16 cellular contexts compared by ENCODE assay signal in the genomic region with DNA sequence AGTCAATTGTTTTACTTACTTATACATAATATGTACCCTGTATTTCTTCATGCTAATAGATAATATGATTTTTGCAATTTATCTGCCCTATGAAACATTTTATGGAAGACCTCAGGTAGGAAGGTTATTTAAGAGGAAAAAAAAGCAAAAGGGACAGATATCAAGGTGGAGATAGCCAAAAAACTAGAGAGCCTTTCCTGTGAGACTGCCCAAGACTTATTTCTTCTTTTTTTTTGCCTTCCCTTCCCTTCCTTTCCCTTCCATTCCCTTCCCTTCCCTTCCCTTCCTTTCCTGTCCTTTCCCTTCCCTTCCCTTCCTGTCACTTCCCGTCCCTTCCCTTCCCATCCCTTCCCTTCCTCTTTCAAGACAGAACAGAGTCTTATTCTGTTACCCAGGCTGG.
DNase-seq lines count a peak whose midpoint lies in the region; ATAC-seq and TF ChIP-seq lines count a peak whose summit lies in the region.
"Had no signal": no experiment of that assay in that cellular context is flagged by ENCODE, and none has a peak within 500 bp of the region (broad histone marks: within the 10 kb centered on the region; RNA-seq: fewer than 3 reads in every experiment).

No MANE protein-coding gene starts in this region.

- peaks cover 2% of the 10 kb centered on the region for H3K27me3 Mint-ChIP-seq in endodermal cell (ENCODE audit: insufficient read depth)
- no peaks in the 10 kb centered on the region for H3K27me3 Mint-ChIP-seq in activated naive CD8-positive, alpha-beta T cell treated with anti-CD3 and anti-CD28 coated beads for 36 hours

- dilution Hi-C loops in IMR-90 (cut with HindIII; ENCODE audit: low sequenced_read_pairs, unreplicated experiment), result no loop called here

- H3K9me1 ChIP-seq in IMR-90 (ENCODE audit: insufficient read depth, low read length), result peaks cover 5% of the 10 kb centered on the region; the same call in 1 of the 2 replicates

- no peak overlapping the region for H4K8ac ChIP-seq in IMR-90 (ENCODE audit: low read depth in 2 of 2, low read length in 2 of 2)
- peak overlapping the region; percentile 72 for H4K8ac ChIP-seq in trophoblast cell (ENCODE audit: low read depth, low read length)

- H4K91ac ChIP-seq in IMR-90 (ENCODE audit: insufficient read depth, low read depth, low read length) (peak overlapping the region; percentile 65; the same call in 1 of the 2 replicates), trophoblast cell (ENCODE audit: low read depth, low read length) (peak overlapping the region; percentile 87)

- H2AFZ ChIP-seq in IMR-90 (replicated peaks; ENCODE audit: low read length, poor library complexity) (no peak overlapping the region), trophoblast cell (ENCODE audit: insufficient read depth, low read length, poor library complexity) (no peak overlapping the region)

- H3K23ac ChIP-seq in IMR-90 (ENCODE audit: low read depth, low read length) (no peak overlapping the region), trophoblast cell (ENCODE audit: low read length) (no peak overlapping the region)

- H3K18ac ChIP-seq in IMR-90 (ENCODE audit: low read depth, low read length) (no peak overlapping the region), trophoblast cell (ENCODE audit: low read length) (peak overlapping the region; percentile 94)

- BruUV-seq in IMR-90 (replicated peaks; lab: Mats Ljungman, UMichigan), result no TSS peak

- no peak overlapping the region for H3K4me2 ChIP-seq in IMR-90 (ENCODE audit: low read depth, low read length)
- no peak overlapping the region for H3K4me2 ChIP-seq in trophoblast cell (ENCODE audit: low read length)
- H3K4me2 ChIP-seq: A549 had no signal

- TF ChIP-seq RAD21 in IMR-90 (IDR thresholded peaks at IDR 0.05; ENCODE audit: low read length), result no peak

- ATAC-seq in Right ventricle myocardium inferior (no peak), IMR-90 (ENCODE audit: low read depth) (no peak)
- ATAC-seq: A549 had no signal

- peak overlapping the region; percentile 44 for H3K4ac ChIP-seq in IMR-90 (ENCODE audit: low read depth, low read length)
- H3K4ac ChIP-seq in trophoblast cell (ENCODE audit: low read depth, low read length), result peak overlapping the region; percentile 90

- DNase-seq in right atrium auricular region (ENCODE audit: low spot score) (no peak), Right ventricle myocardium inferior (ENCODE audit: missing footprints) (no peak), IMR-90 (no peak), endodermal cell (no peak), trophoblast cell (no peak), medulla oblongata (ENCODE audit: extremely low spot score) (no peak), NCI-H69 (lab: John Stamatoyannopoulos, UW) (no peak)
- no peak for DNase-seq in activated naive CD8-positive, alpha-beta T cell treated with anti-CD3 and anti-CD28 coated beads for 36 hours
- DNase-seq: Caco-2; CD8-positive, alpha-beta memory T cell; DND-41; GDM1; HFFc6 had no signal

- H2BK12ac ChIP-seq in trophoblast cell (ENCODE audit: low read length), result peak overlapping the region; percentile 88

- H2BK5ac ChIP-seq in IMR-90 (ENCODE audit: low read depth, low read length, poor library complexity, severe bottlenecking) (peak overlapping the region; percentile 68), trophoblast cell (ENCODE audit: low read depth, low read length, poor library complexity) (no peak overlapping the region)

- no peak overlapping the region for H2AK9ac ChIP-seq in IMR-90 (replicated peaks; ENCODE audit: low read depth, low read length, poor library complexity)

- peak overlapping the region; percentile 42; the same call in 1 of the 2 replicates for H2BK120ac ChIP-seq in IMR-90 (ENCODE audit: low read depth, low read length)
- peak overlapping the region; percentile 95 for H2BK120ac ChIP-seq in trophoblast cell (ENCODE audit: insufficient read depth, low read length, poor library complexity)

- H3K4me3 ChIP-seq in right atrium auricular region (no peak overlapping the region), IMR-90 (ENCODE audit: insufficient read depth, low read depth, low read length) (no peak overlapping the region), endodermal cell (ENCODE audit: low read length) (peak overlapping the region; percentile 35), trophoblast cell (ENCODE audit: low read depth, low read length) (no peak overlapping the region)
- H3K4me3 ChIP-seq: A549, HAP-1 had no signal

- H3K27me3 ChIP-seq in right atrium auricular region (no peaks in the 10 kb centered on the region), IMR-90 (ENCODE audit: control insufficient read depth, insufficient read depth, low read length) (no peaks in the 10 kb centered on the region), endodermal cell (ENCODE audit: control insufficient read depth, insufficient read depth, low read length, poor library complexity, severe bottlenecking) (no peaks in the 10 kb centered on the region), trophoblast cell (ENCODE audit: insufficient read depth, low read length) (no peaks in the 10 kb centered on the region)

- H3K36me3 ChIP-seq in right atrium auricular region, result no peaks in the 10 kb centered on the region
- H3K36me3 ChIP-seq in IMR-90 (ENCODE audit: control insufficient read depth, insufficient read depth, low read length), result no peaks in the 10 kb centered on the region
- no peaks in the 10 kb centered on the region for H3K36me3 ChIP-seq in endodermal cell (ENCODE audit: control insufficient read depth, insufficient read depth, low read length)
- peaks cover 2 to 5% of the 10 kb centered on the region in 2 experiments for H3K36me3 ChIP-seq in trophoblast cell (ENCODE audit: control insufficient read depth in 1 of 2, insufficient read depth in 2 of 2, low read length in 2 of 2)
- H3K36me3 ChIP-seq: HAP-1 had no signal

- H3K14ac ChIP-seq in IMR-90 (replicated peaks; ENCODE audit: low read depth, low read length), result no peak overlapping the region
- peak overlapping the region; percentile 91 for H3K14ac ChIP-seq in trophoblast cell (ENCODE audit: low read length)

- peak overlapping the region; percentile 84; the same call in 1 of the 3 replicates for H2BK15ac ChIP-seq in IMR-90 (ENCODE audit: low read depth, low read length)

- H3K9ac ChIP-seq in IMR-90 (ENCODE audit: low read depth, low read length) (no peak overlapping the region), endodermal cell (ENCODE audit: extremely low read depth, low read length, poor library complexity, severe bottlenecking) (no peak overlapping the region), trophoblast cell (ENCODE audit: low read length) (no peak overlapping the region)

- H2AK5ac ChIP-seq in IMR-90 (ENCODE audit: low read depth, low read length) (peak overlapping the region; percentile 83; the same call in 1 of the 2 replicates), trophoblast cell (ENCODE audit: low read length) (peak overlapping the region; percentile 76)

- WGBS in IMR-90 (ENCODE audit: extremely low coverage in 2 of 2, insufficient read length in 1 of 2), 2 experiments, result 100% methylated on average over 1 of the region's 1 CpG; no CpG with 5 or more reads in 1 of the 2 experiments
- 80 to 91% methylated on average over 1 of the region's 1 CpG for WGBS in endodermal cell (ENCODE audit: insufficient coverage in 1 of 2, insufficient read length in 1 of 2), 2 experiments
- WGBS in trophoblast cell (ENCODE audit: extremely low coverage, insufficient coverage, insufficient read length), result no CpG with 5 or more reads among the region's 1 CpG

- TF ChIP-seq POLR2A in IMR-90 (IDR thresholded peaks at IDR 0.05; ENCODE audit: low read depth, low read length), result no peak

- H2BK20ac ChIP-seq in IMR-90 (ENCODE audit: low read depth, low read length), result no peak overlapping the region; the same call in 1 of the 2 replicates

- POLR2A ChIA-PET in IMR-90 (lab: Charles Lee; ENCODE audit: unreplicated experiment), result no interaction called here

- CTCF ChIA-PET in IMR-90 (lab: Yijun Ruan, JAX), result no interaction called here

- H3K79me2 ChIP-seq in trophoblast cell (ENCODE audit: control insufficient read depth, insufficient read depth, low read length, poor library complexity), result peaks cover 5% of the 10 kb centered on the region

- H3K4me3 Mint-ChIP-seq in endodermal cell, result no peak overlapping the region
- no peak overlapping the region for H3K4me3 Mint-ChIP-seq in activated naive CD8-positive, alpha-beta T cell treated with anti-CD3 and anti-CD28 coated beads for 36 hours
- H3K4me3 Mint-ChIP-seq: CD14-positive monocyte; CD8-positive, alpha-beta memory T cell; HFFc6 had no signal

- in situ Hi-C loops in IMR-90 (cut with MboI; ENCODE audit: low sequenced_read_pairs), result no loop called here

- intact Hi-C loops in Right ventricle myocardium inferior (cut with DNase I), result loop anchor here (5.0 kb wide), 1 partner anchor 336 kb away; a partner anchor contains a TSS
- intact Hi-C loops in IMR-90 (cut with micrococcal nuclease), result no loop called here

- H3K9me3 ChIP-seq in right atrium auricular region (peaks cover 0 to 12% of the 10 kb centered on the region in 2 donors), IMR-90 (ENCODE audit: control insufficient read depth, insufficient read depth, low read length) (peaks cover 4% of the 10 kb centered on the region; the same call in 1 of the 2 replicates), endodermal cell (ENCODE audit: control insufficient read depth, low read length) (peaks cover 47% of the 10 kb centered on the region), trophoblast cell (ENCODE audit: insufficient read depth, low read depth, low read length) (peaks cover 7% of the 10 kb centered on the region)
- H3K9me3 ChIP-seq: A549, HAP-1 had no signal

- peak overlapping the region; percentile 44 to 79 for H3K27ac ChIP-seq in right atrium auricular region
- H3K27ac ChIP-seq in IMR-90 (ENCODE audit: insufficient read depth, low read length), result no peak overlapping the region
- no peak overlapping the region for H3K27ac ChIP-seq in endodermal cell (ENCODE audit: low read depth, low read length)
- no peak overlapping the region for H3K27ac ChIP-seq in trophoblast cell (ENCODE audit: low read depth, low read length)
- H3K27ac ChIP-seq: A549 had no signal

- no peak overlapping the region for H3K56ac ChIP-seq in IMR-90 (ENCODE audit: extremely low read depth, insufficient read depth, low read length)

- peaks cover 28% of the 10 kb centered on the region for H3K4me1 Mint-ChIP-seq in endodermal cell
- peaks cover 2% of the 10 kb centered on the region for H3K4me1 Mint-ChIP-seq in activated naive CD8-positive, alpha-beta T cell treated with anti-CD3 and anti-CD28 coated beads for 36 hours
- H3K4me1 Mint-ChIP-seq: CD14-positive monocyte had no signal

- H3K4me1 ChIP-seq in right atrium auricular region (peaks cover 0 to 10% of the 10 kb centered on the region in 2 donors), IMR-90 (ENCODE audit: control insufficient read depth, insufficient read depth, low read length) (no peaks in the 10 kb centered on the region), endodermal cell (ENCODE audit: control insufficient read depth, insufficient read depth, low read length) (peaks cover 2% of the 10 kb centered on the region), trophoblast cell (ENCODE audit: control insufficient read depth in 1 of 2, insufficient read depth in 2 of 2, low read length in 2 of 2) (peaks cover 0 to 3% of the 10 kb centered on the region in 2 experiments)

- H4K12ac ChIP-seq in trophoblast cell (ENCODE audit: low read depth, low read length), result no peak overlapping the region

- H3K79me1 ChIP-seq in IMR-90 (ENCODE audit: low read depth in 1 of 2, low read length in 2 of 2) (no peaks in the 10 kb centered on the region), trophoblast cell (ENCODE audit: low read length) (peaks cover 22% of the 10 kb centered on the region)

- peak overlapping the region; percentile 30 for H3K27ac Mint-ChIP-seq in endodermal cell
- no peak overlapping the region for H3K27ac Mint-ChIP-seq in activated naive CD8-positive, alpha-beta T cell treated with anti-CD3 and anti-CD28 coated beads for 36 hours
- H3K27ac Mint-ChIP-seq: CD14-positive monocyte, HFFc6 had no signal

- H3K9me3 Mint-ChIP-seq in endodermal cell, result peaks cover 26% of the 10 kb centered on the region
- H3K9me3 Mint-ChIP-seq in activated naive CD8-positive, alpha-beta T cell treated with anti-CD3 and anti-CD28 coated beads for 36 hours, result no peaks in the 10 kb centered on the region

- no peak overlapping the region for H4K5ac ChIP-seq in IMR-90 (ENCODE audit: low read depth, low read length)

- no peak for TF ChIP-seq CTCF in right atrium auricular region (IDR thresholded peaks at IDR 0.05)
- no peak for TF ChIP-seq CTCF in IMR-90 (conservative IDR thresholded peaks at IDR 0.05; ENCODE audit: low read depth, low read length)
- TF ChIP-seq CTCF in endodermal cell (conservative IDR thresholded peaks at IDR 0.05), result no peak

- peaks cover 14% of the 10 kb centered on the region for H3K36me3 Mint-ChIP-seq in endodermal cell (ENCODE audit: low read depth)
- H3K36me3 Mint-ChIP-seq in activated naive CD8-positive, alpha-beta T cell treated with anti-CD3 and anti-CD28 coated beads for 36 hours, result no peaks in the 10 kb centered on the region
- H3K36me3 Mint-ChIP-seq: CD14-positive monocyte had no signal

- no peaks in the 10 kb centered on the region for H4K20me1 ChIP-seq in IMR-90 (ENCODE audit: insufficient read depth, low read length)

Comparison
In these comparisons a context has a peak if more than half of its experiments do, and no peak if none do; other contexts are left out.
1. H3K27ac ChIP-seq: peak in right atrium auricular region (2 of 2); none in IMR-90 (single experiment), endodermal cell (single experiment) and trophoblast cell (single experiment).